Comparison of ENCODE assay signal across 8 cellular contexts in the genomic region with DNA sequence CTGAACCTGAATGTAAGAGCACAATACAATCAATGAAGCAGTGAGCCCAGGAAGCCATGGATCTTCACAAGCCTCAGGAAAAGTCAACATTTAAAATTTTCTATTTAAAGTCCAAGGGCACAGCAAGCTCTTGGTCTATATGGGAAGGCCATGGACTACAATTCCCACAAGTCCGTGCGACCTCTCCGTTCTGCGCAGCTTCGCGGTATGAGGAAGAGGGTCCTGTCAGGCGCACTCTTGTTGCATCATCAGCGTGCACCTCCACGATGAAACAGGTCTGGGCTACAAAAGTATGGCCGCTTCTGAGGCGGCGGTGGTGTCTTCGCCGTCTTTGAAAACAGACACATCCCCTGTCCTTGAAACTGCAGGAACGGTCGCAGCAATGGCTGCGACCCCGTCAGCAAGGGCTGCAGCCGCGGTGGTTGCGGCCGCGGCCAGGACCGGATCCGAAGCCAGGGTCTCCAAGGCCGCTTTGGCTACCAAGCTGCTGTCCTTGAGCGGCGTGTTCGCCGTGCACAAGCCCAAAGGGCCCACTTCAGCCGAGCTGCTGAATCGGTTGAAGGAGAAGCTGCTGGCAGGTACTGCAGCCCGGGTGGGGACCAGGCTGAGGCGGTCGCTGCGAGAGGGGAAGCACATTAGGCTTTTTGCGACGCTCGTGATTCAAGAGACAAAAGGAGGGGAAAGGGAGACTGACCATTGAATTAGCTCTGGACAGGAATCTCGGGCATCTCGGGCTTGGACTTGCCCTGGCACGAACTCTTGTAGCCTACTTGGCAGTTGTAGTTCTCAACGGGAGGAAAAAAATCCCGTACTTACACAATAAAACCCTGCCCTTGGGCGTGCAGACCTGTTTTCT. TPM values are rescaled to one million over a fixed set of nuclear protein-coding genes. Genes with fewer than 3 reads are reported as not detected.
A peak's percentile ranks its signal among the peaks of the same experiment; 100 is the strongest.
DNase-seq lines count a peak whose midpoint lies in the region; ATAC-seq and TF ChIP-seq lines count a peak whose summit lies in the region.

TSS of gene TRUB1 (plus strand) at position 234 of the 856 bp plus-strand sequence. CDS start at position 293, 59 bp downstream.

- peak; percentile 12 to 30 for TF ChIP-seq POLR2A in gastroesophageal sphincter (IDR thresholded peaks at IDR 0.05)

- in situ Hi-C loops in SK-MEL-5 (cut with HindIII; ENCODE audit: low pct_unique_long_range_greater_than_20kb, low sequenced_read_pairs): no loop called here

- POLR2A ChIA-PET in HEK293T (lab: Yijun Ruan, JAX): interaction anchor here (0.7 to 1.8 kb wide), 9 partner anchors 10 to 305 kb away, joined by 3 to 5 read pairs (median 3); no protein-coding TSS in a partner anchor

- H3K9me3 ChIP-seq in gastroesophageal sphincter (no peaks in the 10 kb centered on the region), neutrophil (no peaks in the 10 kb centered on the region)

- H3K27ac ChIP-seq in gastroesophageal sphincter (peak within 1 kb of the TSS; percentile 76 to 88 (median 86)), neutrophil (peak within 1 kb of the TSS; percentile 53), substantia nigra (ENCODE audit: low read depth, low read length, poor library complexity, severe bottlenecking) (peak within 1 kb of the TSS; percentile 71)

- TF ChIP-seq CTCF in gastroesophageal sphincter (IDR thresholded peaks at IDR 0.05) (no peak), neutrophil (IDR thresholded peaks at IDR 0.05) (no peak)

- TF ChIP-seq EP300 in gastroesophageal sphincter (IDR thresholded peaks at IDR 0.05): no peak

- CTCF ChIA-PET in HEK293T (lab: Yijun Ruan, JAX): interaction anchor here (0.6 kb wide), 1 partner anchor 109 kb away, joined by 4 read pairs; no protein-coding TSS in a partner anchor

- H3K4me3 ChIP-seq in gastroesophageal sphincter (peak within 1 kb of the TSS; percentile 88 to 90), neutrophil (ENCODE audit: low read depth in 1 of 2, low read length in 1 of 2) (peak within 1 kb of the TSS; percentile 73 to 82)

- peak; percentile 85 for DNase-seq in GF-D8 (lab: John Stamatoyannopoulos, UW)
- peak; percentile 95 for DNase-seq in HEK293T (ENCODE audit: extremely low spot score)
- DNase-seq in MV-4-11 (lab: John Stamatoyannopoulos, UW): peak; percentile 91
- DNase-seq in SK-MEL-5 (ENCODE audit: low read depth, low spot score): peak; percentile 94
- DNase-seq in activated naive CD4-positive, alpha-beta T cell treated with Interleukin-2 at 50 U/mL for 16 hours: peak; percentile 89
- peak; percentile 53 to 96 (median 89) for DNase-seq in substantia nigra (lab: John Stamatoyannopoulos, UW)

- H3K4me1 ChIP-seq in gastroesophageal sphincter (peaks cover 4 to 30% (median 7%) of the 10 kb centered on the region in 3 donors), neutrophil (ENCODE audit: control insufficient read depth in 1 of 2, insufficient read depth in 1 of 2, low read depth in 1 of 2, low read length in 1 of 2) (peaks cover 6 to 7% of the 10 kb centered on the region in 2 experiments)

- no peaks in the 10 kb centered on the region for H3K27me3 ChIP-seq in gastroesophageal sphincter
- no peaks in the 10 kb centered on the region for H3K27me3 ChIP-seq in neutrophil

- H3K36me3 ChIP-seq in gastroesophageal sphincter: peaks cover 0 to 21% of the 10 kb centered on the region in 2 donors
- H3K36me3 ChIP-seq in neutrophil: peaks cover 3% of the 10 kb centered on the region

- 0 to 3% methylated on average over 11 to 12 of the region's 45 CpGs for WGBS in gastroesophageal sphincter (ENCODE audit: low coverage in 1 of 2), 2 donors

- peak; percentile 100 for ATAC-seq in gastroesophageal sphincter

TF ChIP-seq in HEK293T, 16 proteins besides CTCF, POLR2A, EP300 and RAD21:
- no peak for TF ChIP-seq TARDBP (IDR thresholded peaks at IDR 0.05)
- peak; percentile 78 for TF ChIP-seq ELF4 (IDR thresholded peaks at IDR 0.05)
- TF ChIP-seq BHLHE40 (IDR thresholded peaks at IDR 0.05; ENCODE audit: borderline replicate concordance): no peak
- peak; percentile 80 for TF ChIP-seq NFRKB (IDR thresholded peaks at IDR 0.05)
- TF ChIP-seq FOXM1 (IDR thresholded peaks at IDR 0.05; ENCODE audit: borderline replicate concordance): no peak
- peak; percentile 65 for TF ChIP-seq PKNOX1 (IDR thresholded peaks at IDR 0.05)
- no peak for TF ChIP-seq L3MBTL2 (conservative IDR thresholded peaks at IDR 0.05)

RNA-seq across cellular contexts. Expression of gene TRUB1, which starts in this region (rescaled TPM):
- 37.0 and 39.4 TPM in 2 replicates for total RNA-seq in SK-MEL-5 (2014; rRNA removed; shearing (Covaris generic))
- 18.2 and 26.2 TPM in 2 replicates for polyA plus RNA-seq in SK-MEL-5 (2015; cell fraction: cytosol; rRNA removed)
- 26.5 and 36.8 TPM in 2 replicates for polyA plus RNA-seq in SK-MEL-5 (2015; cell fraction: nucleus; rRNA removed)
- total RNA-seq in gastroesophageal sphincter: 10 to 100 TPM; 11.8 to 16.8 (median 15.2) TPM

Comparison
In these comparisons a context has a peak if more than half of its experiments do, and no peak if none do; other contexts are left out.
1. Peak in every context shown above with its lines: DNase-seq, ATAC-seq, H3K4me3 ChIP-seq and H3K27ac ChIP-seq.